ENCODE assay signal across 10 cellular contexts in the genomic region with DNA sequence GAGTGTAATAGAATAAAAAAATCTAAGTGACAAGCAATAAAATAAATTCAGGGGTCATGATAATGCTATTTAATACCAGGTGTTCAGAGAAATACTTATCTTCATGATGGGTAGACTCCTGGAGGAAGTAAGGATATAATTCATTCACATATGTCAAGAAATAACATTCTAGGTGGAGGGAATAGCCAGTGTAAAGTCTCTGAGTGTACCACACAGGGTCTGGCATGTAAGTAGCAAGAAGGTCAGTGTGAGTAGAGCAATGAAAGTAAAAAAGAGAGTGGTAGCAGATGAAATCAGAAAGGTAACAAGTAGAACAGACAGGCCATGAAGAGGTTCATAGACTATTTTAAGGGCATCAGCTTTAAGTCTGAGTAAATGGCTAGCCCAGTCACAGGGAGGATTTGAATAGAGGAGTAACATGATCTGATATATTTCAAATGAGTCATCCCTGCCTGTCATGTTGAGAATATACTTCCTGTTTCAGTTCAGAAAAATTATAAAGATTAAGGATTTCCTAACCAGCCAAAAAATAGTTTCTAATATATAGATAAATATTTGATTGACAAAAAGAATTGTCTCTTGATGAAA.
A peak's percentile ranks its signal among the peaks of the same experiment; 100 is the strongest.
DNase-seq lines count a peak whose midpoint lies in the region; ATAC-seq, FAIRE-seq and TF ChIP-seq lines count a peak whose summit lies in the region.
"Had no signal": no experiment of that assay in that cellular context is flagged by ENCODE, and none has a peak within 500 bp of the region (broad histone marks: within the 10 kb centered on the region; RNA-seq: fewer than 3 reads in every experiment).

No MANE protein-coding gene starts in this region.

- H3K4me3 Mint-ChIP-seq in stimulated activated naive B cell treated with anti-CD40 and anti-IgM and Interleukin-4, amounts not matched to agents 10 μg/mL and 1 μg/mL and 100 μg/mL, for 72 hours = no peak overlapping the region
- H3K4me3 Mint-ChIP-seq in effector memory CD8-positive, alpha-beta T cell = no peak overlapping the region
- H3K4me3 Mint-ChIP-seq: nephron had no signal

- no peaks in the 10 kb centered on the region for H3K27me3 ChIP-seq in bronchial epithelial cell (ENCODE audit: control insufficient read depth, insufficient read depth, low read length)

- H3K4me1 Mint-ChIP-seq in stimulated activated naive B cell treated with anti-CD40 and anti-IgM and Interleukin-4, amounts not matched to agents 10 μg/mL and 1 μg/mL and 100 μg/mL, for 72 hours = no peaks in the 10 kb centered on the region
- no peaks in the 10 kb centered on the region for H3K4me1 Mint-ChIP-seq in effector memory CD8-positive, alpha-beta T cell (ENCODE audit: low read depth in 2 of 2)

- no peak for FAIRE-seq in bronchial epithelial cell (lab: Jason Lieb, UNC)

- H3K36me3 ChIP-seq in bronchial epithelial cell (ENCODE audit: control insufficient read depth, insufficient read depth, low read length) = no peaks in the 10 kb centered on the region

- no peak overlapping the region for H3K27ac ChIP-seq in caudate nucleus (ENCODE audit: low read depth, low read length)

- no peak for TF ChIP-seq CTCF in bronchial epithelial cell (IDR thresholded peaks at IDR 0.05; ENCODE audit: insufficient read depth, low read length, severe bottlenecking)

- H3K27ac Mint-ChIP-seq in stimulated activated naive B cell treated with anti-CD40 and anti-IgM and Interleukin-4, amounts not matched to agents 10 μg/mL and 1 μg/mL and 100 μg/mL, for 72 hours = no peak overlapping the region
- no peak overlapping the region for H3K27ac Mint-ChIP-seq in effector memory CD8-positive, alpha-beta T cell
- H3K27ac Mint-ChIP-seq: nephron had no signal

- no peaks in the 10 kb centered on the region for H3K27me3 Mint-ChIP-seq in stimulated activated naive B cell treated with anti-CD40 and anti-IgM and Interleukin-4, amounts not matched to agents 10 μg/mL and 1 μg/mL and 100 μg/mL, for 72 hours
- no peaks in the 10 kb centered on the region for H3K27me3 Mint-ChIP-seq in effector memory CD8-positive, alpha-beta T cell

- H3K9me3 Mint-ChIP-seq in stimulated activated naive B cell treated with anti-CD40 and anti-IgM and Interleukin-4, amounts not matched to agents 10 μg/mL and 1 μg/mL and 100 μg/mL, for 72 hours = peaks cover 2 to 4% of the 10 kb centered on the region in 2 donors
- peaks cover 7 to 8% of the 10 kb centered on the region in 2 donors for H3K9me3 Mint-ChIP-seq in effector memory CD8-positive, alpha-beta T cell
- H3K9me3 Mint-ChIP-seq: nephron had no signal

- no peaks in the 10 kb centered on the region for H3K36me3 Mint-ChIP-seq in stimulated activated naive B cell treated with anti-CD40 and anti-IgM and Interleukin-4, amounts not matched to agents 10 μg/mL and 1 μg/mL and 100 μg/mL, for 72 hours
- H3K36me3 Mint-ChIP-seq in effector memory CD8-positive, alpha-beta T cell (ENCODE audit: insufficient read depth) = no peaks in the 10 kb centered on the region

- H3K4me3 ChIP-seq in bronchial epithelial cell (ENCODE audit: low read depth, low read length) = no peak overlapping the region

- peak; percentile 33 to 52 for ATAC-seq in stimulated activated naive B cell treated with anti-CD40 and anti-IgM and Interleukin-4, amounts not matched to agents 10 μg/mL and 1 μg/mL and 100 μg/mL, for 72 hours (replicated peaks)
- no peak for ATAC-seq in effector memory CD8-positive, alpha-beta T cell (replicated peaks)
- ATAC-seq: stimulated activated naive CD8-positive, alpha-beta T cell treated with anti-CD3 and anti-CD28 coated beads, Interleukin-15, Interleukin-2, amounts not matched to agents 100 U/mL and 50 U/mL, for 24 hours had no signal

- peak; percentile 21 for DNase-seq in NCI-H82 (lab: John Stamatoyannopoulos, UW)
- DNase-seq in NCI-H82 treated with DMSO at 0.1 percent for 48 hours (lab: John Stamatoyannopoulos, UW; ENCODE audit: unreplicated experiment) = no peak
- peak; percentile 62 for DNase-seq in NCI-H2029 treated with DMSO at 0.1 percent for 48 hours (lab: John Stamatoyannopoulos, UW)
- DNase-seq in bronchial epithelial cell (ENCODE audit: low read depth) = peak; percentile 87
- DNase-seq in stimulated activated naive B cell treated with anti-CD40 and anti-IgM and Interleukin-4, amounts not matched to agents 10 μg/mL and 1 μg/mL and 100 μg/mL, for 72 hours = no peak
- no peak for DNase-seq in stimulated activated CD8-positive, alpha-beta memory T cell treated with anti-CD3 and anti-CD28 coated beads, Interleukin-4, amount 100 ng/mL, for 48 hours
- DNase-seq in caudate nucleus (lab: John Stamatoyannopoulos, UW) = no peak
- no peak for DNase-seq in effector memory CD8-positive, alpha-beta T cell
- DNase-seq: stimulated activated naive CD8-positive, alpha-beta T cell treated with anti-CD3 and anti-CD28 coated beads, Interleukin-15, Interleukin-2, amounts not matched to agents 100 U/mL and 50 U/mL, for 24 hours had no signal

Comparison
In these comparisons a context has a peak if more than half of its experiments do, and no peak if none do; other contexts are left out.
1. DNase-seq: peak in NCI-H82 (single experiment), NCI-H2029 treated with DMSO at 0.1 percent for 48 hours (single experiment) and bronchial epithelial cell (single experiment); none in NCI-H82 treated with DMSO at 0.1 percent for 48 hours (single experiment), stimulated activated naive B cell treated with anti-CD40 and anti-IgM and Interleukin-4, amounts not matched to agents 10 μg/mL and 1 μg/mL and 100 μg/mL, for 72 hours (single experiment), stimulated activated CD8-positive, alpha-beta memory T cell treated with anti-CD3 and anti-CD28 coated beads, Interleukin-4, amount 100 ng/mL, for 48 hours (single experiment), caudate nucleus (0 of 61) and effector memory CD8-positive, alpha-beta T cell (0 of 3).